8 cellular contexts compared by ENCODE assay signal in the genomic region with DNA sequence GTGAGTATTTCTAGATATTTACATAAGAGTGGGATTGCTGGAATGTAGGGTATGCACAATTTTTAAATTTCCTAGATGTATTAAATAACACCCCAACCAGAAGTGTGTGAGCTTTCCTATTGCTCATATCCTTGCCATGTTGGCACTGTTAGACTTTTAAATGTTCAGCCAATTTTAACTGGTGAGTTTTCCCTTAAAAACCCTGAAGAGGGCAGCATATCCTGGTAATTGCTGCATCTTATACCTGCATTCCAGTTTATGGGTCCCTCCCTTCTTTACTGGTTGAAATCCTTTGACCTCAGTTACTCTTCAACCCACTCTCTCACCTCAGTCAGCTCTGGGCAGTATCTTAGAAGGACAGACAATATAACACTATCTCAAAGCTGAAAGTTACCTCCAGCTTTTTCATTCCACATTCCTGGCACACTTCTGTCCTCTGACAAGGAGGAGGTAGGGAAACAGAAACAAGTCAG.
A peak's percentile ranks its signal among the peaks of the same experiment; 100 is the strongest.
DNase-seq lines count a peak whose midpoint lies in the region; ATAC-seq and TF ChIP-seq lines count a peak whose summit lies in the region.

No MANE protein-coding gene starts in this region.

- no peaks in the 10 kb centered on the region for H3K9me3 Mint-ChIP-seq in WTC11

- peak; percentile 38 for ATAC-seq in HG03175 (IDR thresholded peaks at IDR 0.05; ENCODE audit: unreplicated experiment)
- peak; percentile 88 for ATAC-seq in WTC11
- no peak for ATAC-seq in HG03159 (IDR thresholded peaks at IDR 0.05; ENCODE audit: unreplicated experiment)
- no peak for ATAC-seq in HG03039 (IDR thresholded peaks at IDR 0.05; ENCODE audit: unreplicated experiment)

- no peaks in the 10 kb centered on the region for H3K27me3 Mint-ChIP-seq in WTC11 (ENCODE audit: low read depth)

- CTCF ChIA-PET in WTC11 (lab: Charles Lee): interaction anchor here (0.8 to 1.9 kb wide), 10 partner anchors 12 to 775 kb away, joined by 3 to 13 read pairs (median 3); no protein-coding TSS in a partner anchor

- TF ChIP-seq CTCF in WTC11 (IDR thresholded peaks at IDR 0.05): peak; percentile 46

- H3K4me1 Mint-ChIP-seq in WTC11: peaks cover 75% of the 10 kb centered on the region

- H3K4me3 Mint-ChIP-seq in WTC11: no peak overlapping the region

- H3K27ac Mint-ChIP-seq in WTC11: peak overlapping the region; percentile 54

- DNase-seq in COR-L47 (lab: John Stamatoyannopoulos, UW) (peak; percentile 4), WTC11 (ENCODE audit: low spot score) (no peak), kidney glomerular epithelial cell (lab: John Stamatoyannopoulos, UW) (peak; percentile 94), NCI-H524 treated with DMSO at 0.1 percent for 48 hours (lab: John Stamatoyannopoulos, UW) (no peak), NCI-H1092 (lab: John Stamatoyannopoulos, UW) (no peak)

- H3K36me3 Mint-ChIP-seq in WTC11: no peaks in the 10 kb centered on the region

- POLR2A ChIA-PET in WTC11 (lab: Charles Lee): interaction anchor here (0.6 to 1.4 kb wide), 2 partner anchors 77 to 127 kb away, joined by 4 read pairs; no protein-coding TSS in a partner anchor

TF ChIP-seq in WTC11, 78 proteins besides CTCF, POLR2A, EP300 and RAD21:
- no peak for TF ChIP-seq RORB (CRISPR knock-in tag; IDR thresholded peaks at IDR 0.05)
- TF ChIP-seq, protein P1, sequence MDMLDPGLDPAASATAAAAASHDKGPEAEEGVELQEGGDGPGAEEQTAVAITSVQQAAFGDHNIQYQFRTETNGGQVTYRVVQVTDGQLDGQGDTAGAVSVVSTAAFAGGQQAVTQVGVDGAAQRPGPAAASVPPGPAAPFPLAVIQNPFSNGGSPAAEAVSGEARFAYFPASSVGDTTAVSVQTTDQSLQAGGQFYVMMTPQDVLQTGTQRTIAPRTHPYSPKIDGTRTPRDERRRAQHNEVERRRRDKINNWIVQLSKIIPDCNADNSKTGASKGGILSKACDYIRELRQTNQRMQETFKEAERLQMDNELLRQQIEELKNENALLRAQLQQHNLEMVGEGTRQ (CRISPR knock-in tag; IDR thresholded peaks at IDR 0.05): no peak
- no peak for TF ChIP-seq HMGXB4 (CRISPR knock-in tag; IDR thresholded peaks at IDR 0.05)
- TF ChIP-seq NR3C1 (CRISPR knock-in tag; conservative IDR thresholded peaks at IDR 0.05; ENCODE audit: low read depth): no peak
- TF ChIP-seq ZNF121 (CRISPR knock-in tag; IDR thresholded peaks at IDR 0.05): no peak
- TF ChIP-seq FOXP1 (CRISPR knock-in tag; IDR thresholded peaks at IDR 0.05; ENCODE audit: borderline replicate concordance): no peak
- TF ChIP-seq CREM (CRISPR knock-in tag; IDR thresholded peaks at IDR 0.05): no peak
- TF ChIP-seq, protein P2, sequence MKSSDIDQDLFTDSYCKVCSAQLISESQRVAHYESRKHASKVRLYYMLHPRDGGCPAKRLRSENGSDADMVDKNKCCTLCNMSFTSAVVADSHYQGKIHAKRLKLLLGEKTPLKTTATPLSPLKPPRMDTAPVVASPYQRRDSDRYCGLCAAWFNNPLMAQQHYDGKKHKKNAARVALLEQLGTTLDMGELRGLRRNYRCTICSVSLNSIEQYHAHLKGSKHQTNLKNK (CRISPR knock-in tag; IDR thresholded peaks at IDR 0.05): no peak
- no peak for TF ChIP-seq ZNF671 (CRISPR knock-in tag; IDR thresholded peaks at IDR 0.05)
- no peak for TF ChIP-seq ARID4B (CRISPR knock-in tag; IDR thresholded peaks at IDR 0.05; ENCODE audit: borderline replicate concordance)
- no peak for TF ChIP-seq TP53 (CRISPR knock-in tag; IDR thresholded peaks at IDR 0.05)
- TF ChIP-seq ZNF416 (CRISPR knock-in tag; IDR thresholded peaks at IDR 0.05): no peak
- TF ChIP-seq OVOL2 (CRISPR knock-in tag; IDR thresholded peaks at IDR 0.05; ENCODE audit: borderline replicate concordance): no peak
- no peak for TF ChIP-seq ZNF423 (CRISPR knock-in tag; IDR thresholded peaks at IDR 0.05)
- TF ChIP-seq PRRX2 (CRISPR knock-in tag; IDR thresholded peaks at IDR 0.05): no peak
- no peak for TF ChIP-seq NFATC4 (CRISPR knock-in tag; IDR thresholded peaks at IDR 0.05)
- TF ChIP-seq ZNF317 (CRISPR knock-in tag; IDR thresholded peaks at IDR 0.05; ENCODE audit: borderline replicate concordance, low read depth): no peak
- no peak for TF ChIP-seq TEAD4 (CRISPR knock-in tag; IDR thresholded peaks at IDR 0.05)
- TF ChIP-seq SOX15 (CRISPR knock-in tag; IDR thresholded peaks at IDR 0.05): no peak

Comparison
In these comparisons a context has a peak if more than half of its experiments do, and no peak if none do; other contexts are left out.
1. DNase-seq: peak in COR-L47 (single experiment) and kidney glomerular epithelial cell (single experiment); none in WTC11 (single experiment), NCI-H524 treated with DMSO at 0.1 percent for 48 hours (single experiment) and NCI-H1092 (single experiment).
2. ATAC-seq: peak in HG03175 (single experiment) and WTC11 (single experiment); none in HG03159 (single experiment) and HG03039 (single experiment).